ENCODE assay signal across 11 cellular contexts in genomic region chr11:116240661-116241060, GRCh38.
"Had no signal": no experiment of that assay in that cellular context is flagged by ENCODE, and none has a peak within 500 bp of the region (broad histone marks: within the 10 kb centered on the region; RNA-seq: fewer than 3 reads in every experiment).

No MANE protein-coding gene starts in this region.

- H3K27me3 ChIP-seq: left lung, stomach, thyroid gland, uterus had no signal

- H3K9me3 ChIP-seq: left lung, stomach, thyroid gland, uterus had no signal

- H3K4me3 ChIP-seq: left lung, skin epidermis, stomach, thyroid gland, uterus had no signal

- H3K36me3 ChIP-seq: left lung, stomach, thyroid gland, uterus had no signal

- H3K27ac ChIP-seq: epithelial cell of prostate, left lung, skin epidermis, stomach, thyroid gland, uterus had no signal

- ATAC-seq: effector memory CD8-positive, alpha-beta T cell; left lung had no signal

- H3K4me1 ChIP-seq: left lung, thyroid gland, uterus had no signal

- DNase-seq: activated CD4-positive, alpha-beta T cell treated with anti-CD3 and anti-CD28 coated beads, Interleukin-2, amount 50 U/mL, for 1 hour; effector memory CD8-positive, alpha-beta T cell; glutamatergic neuron; left lung; mesenchymal stem cell; stimulated activated CD4-positive, alpha-beta T cell treated with anti-CD3 and anti-CD28 coated beads, Interleukin-4, amount 100 ng/mL, for 4 hours; stomach; thyroid gland; uterus had no signal
